19 cellular contexts compared by ENCODE assay signal in genomic region chr5:110517396-110517795, GRCh38.
"Had no signal": no experiment of that assay in that cellular context is flagged by ENCODE, and none has a peak within 500 bp of the region (broad histone marks: within the 10 kb centered on the region; RNA-seq: fewer than 3 reads in every experiment).

No MANE protein-coding gene starts in this region.

- DNase-seq: activated CD4-positive, alpha-beta memory T cell treated with anti-CD3 and anti-CD28 coated beads, Interleukin-2, amount 10 ng/mL, durations not matched to agents 7 days and 5 days; activated CD4-positive, alpha-beta T cell treated with anti-CD3 and anti-CD28 coated beads for 36 hours; activated naive CD4-positive, alpha-beta T cell; activated naive CD8-positive, alpha-beta T cell treated with anti-CD3 and anti-CD28 coated beads, Interleukin-2, amount 50 U/mL, for 24 hours; immature natural killer cell; mammary epithelial cell; natural killer cell; occipital lobe; sigmoid colon; stimulated activated CD4-positive, alpha-beta T cell treated with anti-CD3 and anti-CD28 coated beads, Interleukin-2, amount 100 ng/mL, for 24 hours; stimulated activated naive CD4-positive, alpha-beta T cell; substantia nigra; T-cell; T1000 had no signal

- H3K4me1 Mint-ChIP-seq: activated CD4-positive, alpha-beta memory T cell treated with anti-CD3 and anti-CD28 coated beads, Interleukin-2, amount 10 ng/mL, durations not matched to agents 7 days and 5 days; activated CD4-positive, alpha-beta T cell treated with anti-CD3 and anti-CD28 coated beads for 36 hours; activated naive CD8-positive, alpha-beta T cell treated with anti-CD3 and anti-CD28 coated beads, Interleukin-2, amount 50 U/mL, for 24 hours; immature natural killer cell; natural killer cell; T-cell had no signal

- H3K4me1 ChIP-seq: sigmoid colon had no signal

- H3K27me3 Mint-ChIP-seq: activated naive CD8-positive, alpha-beta T cell treated with anti-CD3 and anti-CD28 coated beads, Interleukin-2, amount 50 U/mL, for 24 hours; progenitor cell of endocrine pancreas had no signal

- H3K27ac Mint-ChIP-seq: activated CD4-positive, alpha-beta memory T cell treated with anti-CD3 and anti-CD28 coated beads, Interleukin-2, amount 10 ng/mL, durations not matched to agents 7 days and 5 days; activated CD4-positive, alpha-beta T cell treated with anti-CD3 and anti-CD28 coated beads for 36 hours; activated naive CD8-positive, alpha-beta T cell treated with anti-CD3 and anti-CD28 coated beads, Interleukin-2, amount 50 U/mL, for 24 hours; activated T-helper 1 cell treated with anti-CD3 and anti-CD28 coated beads, Interleukin-12 subunit alpha, Interleukin-12 subunit beta, Interleukin-2, Interleukin-4 antibody, amounts not matched to agents 30 ng/mL and 10 ng/mL and 1 ng/mL, durations not matched to agents 14 hours and 24 hours and 36 hours; immature natural killer cell; natural killer cell; progenitor cell of endocrine pancreas; T-cell; type B pancreatic cell had no signal

- H3K9me3 Mint-ChIP-seq: activated CD4-positive, alpha-beta memory T cell treated with anti-CD3 and anti-CD28 coated beads, Interleukin-2, amount 10 ng/mL, durations not matched to agents 7 days and 5 days; activated T-helper 1 cell treated with anti-CD3 and anti-CD28 coated beads, Interleukin-12 subunit alpha, Interleukin-12 subunit beta, Interleukin-2, Interleukin-4 antibody, amounts not matched to agents 30 ng/mL and 10 ng/mL and 1 ng/mL, durations not matched to agents 14 hours and 24 hours and 36 hours had no signal

- H3K36me3 ChIP-seq: cardiac muscle cell, sigmoid colon had no signal

- H3K4me3 Mint-ChIP-seq: activated CD4-positive, alpha-beta memory T cell treated with anti-CD3 and anti-CD28 coated beads, Interleukin-2, amount 10 ng/mL, durations not matched to agents 7 days and 5 days; activated CD4-positive, alpha-beta T cell treated with anti-CD3 and anti-CD28 coated beads for 36 hours; activated naive CD8-positive, alpha-beta T cell treated with anti-CD3 and anti-CD28 coated beads, Interleukin-2, amount 50 U/mL, for 24 hours; activated T-helper 1 cell treated with anti-CD3 and anti-CD28 coated beads, Interleukin-12 subunit alpha, Interleukin-12 subunit beta, Interleukin-2, Interleukin-4 antibody, amounts not matched to agents 30 ng/mL and 10 ng/mL and 1 ng/mL, durations not matched to agents 14 hours and 24 hours and 36 hours; immature natural killer cell; natural killer cell; T-cell; type B pancreatic cell had no signal

- H3K27me3 ChIP-seq: cardiac muscle cell, sigmoid colon had no signal

- ATAC-seq: activated CD4-positive, alpha-beta T cell treated with anti-CD3 and anti-CD28 coated beads for 36 hours; activated naive CD8-positive, alpha-beta T cell treated with anti-CD3 and anti-CD28 coated beads, Interleukin-2, amount 50 U/mL, for 24 hours; left lobe of liver; natural killer cell; T-cell had no signal

- H3K27ac ChIP-seq: cardiac muscle cell, sigmoid colon had no signal

- H3K36me3 Mint-ChIP-seq: immature natural killer cell, natural killer cell, T-cell, type B pancreatic cell had no signal

- H3K4me3 ChIP-seq: cardiac muscle cell, sigmoid colon had no signal
